1 cellular context compared by ENCODE assay signal in genomic region chr15:31267161-31268107, GRCh38.
TF ChIP-seq lines count a peak whose summit lies in the region.

No MANE protein-coding gene starts in this region.

TF ChIP-seq in K562, 482 proteins besides CTCF, POLR2A, EP300 and RAD21 (continued from another document):
- no peak for TF ChIP-seq E4F1 (CRISPR knock-in tag; IDR thresholded peaks at IDR 0.05; ENCODE audit: borderline replicate concordance)
- no peak for TF ChIP-seq PHTF2 (CRISPR knock-in tag; IDR thresholded peaks at IDR 0.05)
- TF ChIP-seq CBFA2T2 (conservative IDR thresholded peaks at IDR 0.05): 0 out of 2 replicates have a peak, but pooled peaks have one; percentile 6
- TF ChIP-seq CBFA2T3 (IDR thresholded peaks at IDR 0.05): peak; percentile 27; the same call in 1 of the 2 replicates
